ENCODE assay signal across 8 cellular contexts in the genomic region with DNA sequence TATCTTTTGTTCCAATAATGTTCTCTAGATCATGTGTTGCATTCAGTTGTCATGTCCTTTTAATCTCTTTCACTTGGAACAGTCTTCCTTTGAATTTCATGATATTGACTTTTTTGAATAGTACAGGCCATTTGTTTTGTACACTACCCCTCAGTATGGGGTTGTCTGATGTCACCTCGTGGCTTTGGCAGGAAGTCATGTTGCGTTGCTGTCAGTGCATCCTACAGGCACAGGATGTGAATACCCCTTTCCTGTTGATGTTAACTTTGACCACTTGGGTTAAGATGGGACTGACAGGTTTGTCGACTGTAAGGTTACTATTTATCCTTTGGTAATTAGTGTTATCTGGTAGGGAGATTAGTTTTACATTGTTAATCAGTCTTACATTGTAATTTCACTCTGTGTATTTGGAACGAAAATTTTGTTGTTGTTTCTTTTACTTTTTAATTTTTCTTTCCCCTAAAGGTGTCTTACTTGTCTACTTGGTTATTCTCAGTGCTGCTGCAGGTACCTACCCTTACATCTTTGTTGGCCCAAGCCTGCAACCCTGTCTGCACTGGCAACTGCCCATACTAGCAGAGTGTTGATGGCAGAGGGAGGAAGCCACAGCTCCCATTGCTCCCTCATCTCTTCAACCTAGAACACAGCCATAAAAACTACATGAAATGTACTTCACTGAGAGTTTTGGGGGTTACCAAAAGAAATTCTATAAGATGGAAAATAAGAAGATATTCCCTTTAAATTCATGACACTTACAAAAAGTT. TPM values are rescaled to one million over a fixed set of nuclear protein-coding genes. Genes with fewer than 3 reads are reported as not detected.
A peak's percentile ranks its signal among the peaks of the same experiment; 100 is the strongest.
DNase-seq lines count a peak whose midpoint lies in the region; ATAC-seq and TF ChIP-seq lines count a peak whose summit lies in the region.

No MANE protein-coding gene starts in this region.

- TF ChIP-seq CTCF in natural killer cell (IDR thresholded peaks at IDR 0.05), result no peak

- ATAC-seq in GM18519 (IDR thresholded peaks at IDR 0.05; ENCODE audit: low FRiP score, unreplicated experiment) (peak; percentile 51), GM21737 (IDR thresholded peaks at IDR 0.05; ENCODE audit: unreplicated experiment) (peak; percentile 76), natural killer cell (peak; percentile 94 to 99 (median 96)), HG03439 (IDR thresholded peaks at IDR 0.05; ENCODE audit: unreplicated experiment) (no peak), esophagus mucosa (no peak)

- peak; percentile 23 for DNase-seq in T-helper 2 cell treated with Interferon-gamma antibody and Interleukin-4, amounts not matched to agents 5 μg/mL and 100 μg/mL, for 36 hours (ENCODE audit: low spot score)
- DNase-seq in natural killer cell, result no peak
- DNase-seq in SHP77 (lab: John Stamatoyannopoulos, UW), result no peak
- no peak for DNase-seq in superior temporal gyrus (ENCODE audit: extremely low spot score)

- H3K4me3 Mint-ChIP-seq in T-helper 2 cell treated with Interferon-gamma antibody and Interleukin-4, amounts not matched to agents 5 μg/mL and 100 μg/mL, for 36 hours, result peak overlapping the region; percentile 64
- H3K4me3 Mint-ChIP-seq in natural killer cell, result peak overlapping the region; percentile 79

- peaks cover 8% of the 10 kb centered on the region for H3K9me3 Mint-ChIP-seq in T-helper 2 cell treated with Interferon-gamma antibody and Interleukin-4, amounts not matched to agents 5 μg/mL and 100 μg/mL, for 36 hours
- H3K9me3 Mint-ChIP-seq in natural killer cell, result peaks cover 0 to 2% of the 10 kb centered on the region in 2 donors

- H3K36me3 Mint-ChIP-seq in T-helper 2 cell treated with Interferon-gamma antibody and Interleukin-4, amounts not matched to agents 5 μg/mL and 100 μg/mL, for 36 hours (ENCODE audit: low read depth), result peaks cover 2% of the 10 kb centered on the region
- H3K36me3 Mint-ChIP-seq in natural killer cell, result no peaks in the 10 kb centered on the region

- H3K27me3 Mint-ChIP-seq in T-helper 2 cell treated with Interferon-gamma antibody and Interleukin-4, amounts not matched to agents 5 μg/mL and 100 μg/mL, for 36 hours (ENCODE audit: low read depth), result peaks cover 5% of the 10 kb centered on the region
- H3K27me3 Mint-ChIP-seq in natural killer cell (ENCODE audit: low read depth in 2 of 2), result no peaks in the 10 kb centered on the region

- H3K27ac Mint-ChIP-seq in T-helper 2 cell treated with Interferon-gamma antibody and Interleukin-4, amounts not matched to agents 5 μg/mL and 100 μg/mL, for 36 hours, result peak overlapping the region; percentile 86
- H3K27ac Mint-ChIP-seq in natural killer cell, result peak overlapping the region; percentile 85 to 94

- peaks cover 31% of the 10 kb centered on the region for H3K4me1 Mint-ChIP-seq in T-helper 2 cell treated with Interferon-gamma antibody and Interleukin-4, amounts not matched to agents 5 μg/mL and 100 μg/mL, for 36 hours (ENCODE audit: low read depth)
- H3K4me1 Mint-ChIP-seq in natural killer cell, result peaks cover 37 to 42% of the 10 kb centered on the region in 2 donors

- intact Hi-C loops in natural killer cell (cut with micrococcal nuclease), result loop anchor here (2.0 to 5.0 kb wide), 2 partner anchors 15 to 44 kb away; a partner anchor contains a TSS

RNA-seq across cellular contexts. Expression of a gene that starts 14.7 kb away (rescaled TPM):
- total RNA-seq in natural killer cell (100 to 1,000 TPM in 2 of 3 donors, 10 to 100 TPM in 1; 84.8 to 156 (median 147) TPM), esophagus mucosa (2.6 TPM)

Comparison
In these comparisons a context has a peak if more than half of its experiments do, and no peak if none do; other contexts are left out.
1. ATAC-seq: peak in GM18519 (single experiment), GM21737 (single experiment) and natural killer cell (3 of 3); none in HG03439 (single experiment) and esophagus mucosa (single experiment).
2. RNA of a gene that starts 14.7 kb away (total RNA-seq): 84.8 to 156 TPM in natural killer cell; 2.6 TPM in esophagus mucosa (single experiment); every median in the first group is over 10 times any median in the second.